Comparison of ENCODE assay signal across 13 cellular contexts in genomic region chrX:2485460-2485753, GRCh38. TPM values are rescaled to one million over a fixed set of nuclear protein-coding genes. Genes with fewer than 3 reads are reported as not detected.
A peak's percentile ranks its signal among the peaks of the same experiment; 100 is the strongest.
DNase-seq lines count a peak whose midpoint lies in the region; ATAC-seq and TF ChIP-seq lines count a peak whose summit lies in the region.
"Had no signal": no experiment of that assay in that cellular context is flagged by ENCODE, and none has a peak within 500 bp of the region (broad histone marks: within the 10 kb centered on the region; RNA-seq: fewer than 3 reads in every experiment).

No MANE protein-coding gene starts in this region.

- peaks cover 12% of the 10 kb centered on the region for H4K20me1 ChIP-seq in osteoblast (ENCODE audit: insufficient read depth, low read length)

- H3K27ac Mint-ChIP-seq in MCF 10A (ENCODE audit: low read depth, unreplicated experiment), result no peak overlapping the region
- no peak overlapping the region for H3K27ac Mint-ChIP-seq in activated CD8-positive, alpha-beta memory T cell treated with anti-CD3 and anti-CD28 coated beads, Interleukin-2, amount 10 ng/mL, durations not matched to agents 7 days and 5 days
- H3K27ac Mint-ChIP-seq: activated naive CD4-positive, alpha-beta T cell treated with anti-CD3 and anti-CD28 coated beads, Interleukin-2, amount 10 ng/mL, durations not matched to agents 7 days and 5 days had no signal

- ATAC-seq in Right ventricle myocardium inferior, result peak; percentile 60
- ATAC-seq in activated CD8-positive, alpha-beta memory T cell treated with anti-CD3 and anti-CD28 coated beads, Interleukin-2, amount 10 ng/mL, durations not matched to agents 7 days and 5 days, result no peak
- ATAC-seq: A549; activated CD4-positive, CD25-positive, alpha-beta regulatory T cell treated with anti-CD3 and anti-CD28 coated beads, Interleukin-2, amount 50 U/mL, for 24 hours had no signal

- peak overlapping the region; percentile 53 for H2AFZ ChIP-seq in osteoblast (ENCODE audit: low read length)

- H3K4me3 Mint-ChIP-seq in MCF 10A (ENCODE audit: unreplicated experiment), result no peak overlapping the region
- H3K4me3 Mint-ChIP-seq in activated CD8-positive, alpha-beta memory T cell treated with anti-CD3 and anti-CD28 coated beads, Interleukin-2, amount 10 ng/mL, durations not matched to agents 7 days and 5 days, result no peak overlapping the region
- H3K4me3 Mint-ChIP-seq: activated naive CD4-positive, alpha-beta T cell treated with anti-CD3 and anti-CD28 coated beads, Interleukin-2, amount 10 ng/mL, durations not matched to agents 7 days and 5 days had no signal

- no peak for TF ChIP-seq POLR2A in breast epithelium (IDR thresholded peaks at IDR 0.05)

- H3K79me2 ChIP-seq in osteoblast (ENCODE audit: insufficient read depth, low read length), result peaks cover 41% of the 10 kb centered on the region

- H3K27me3 ChIP-seq in breast epithelium (no peaks in the 10 kb centered on the region), osteoblast (ENCODE audit: insufficient read depth, low read length) (no peaks in the 10 kb centered on the region), WERI-Rb-1 (ENCODE audit: insufficient read depth, low read depth, severe bottlenecking) (no peaks in the 10 kb centered on the region)
- H3K27me3 ChIP-seq: left lung had no signal

- peak overlapping the region; percentile 71 for H3K4me2 ChIP-seq in osteoblast (ENCODE audit: insufficient read depth, low read length)
- H3K4me2 ChIP-seq: A549 had no signal

- CTCF ChIA-PET in MCF 10A (lab: Yijun Ruan, JAX), result no interaction called here
- CTCF ChIA-PET in activated CD8-positive, alpha-beta memory T cell treated with anti-CD3 and anti-CD28 coated beads, Interleukin-2, amount 10 ng/mL, durations not matched to agents 7 days and 5 days (lab: Charles Lee), result no interaction called here

- H3K9me3 ChIP-seq in breast epithelium (no peaks in the 10 kb centered on the region), osteoblast (ENCODE audit: low read depth, low read length) (no peaks in the 10 kb centered on the region), WERI-Rb-1 (ENCODE audit: severe bottlenecking) (no peaks in the 10 kb centered on the region)
- H3K9me3 ChIP-seq: A549, left lung had no signal

- peak overlapping the region; percentile 66 to 82 for H3K27ac ChIP-seq in breast epithelium
- H3K27ac ChIP-seq in osteoblast (ENCODE audit: low read depth, low read length), result peak overlapping the region; percentile 38
- no peak overlapping the region for H3K27ac ChIP-seq in WERI-Rb-1

- DNase-seq in breast epithelium (ENCODE audit: low spot score in 2 of 2) (no peak), MCF 10A (ENCODE audit: unreplicated experiment) (no peak), Right ventricle myocardium inferior (ENCODE audit: missing footprints) (no peak), osteoblast (ENCODE audit: insufficient read length, low spot score, missing footprints) (no peak), WERI-Rb-1 (no peak), NCI-H446 (lab: John Stamatoyannopoulos, UW) (no peak)
- DNase-seq in activated CD8-positive, alpha-beta memory T cell treated with anti-CD3 and anti-CD28 coated beads for 24 hours, result no peak
- no peak for DNase-seq in activated CD8-positive, alpha-beta memory T cell treated with anti-CD3 and anti-CD28 coated beads, Interleukin-2, amount 10 ng/mL, durations not matched to agents 7 days and 5 days
- DNase-seq: activated naive CD4-positive, alpha-beta T cell treated with anti-CD3 and anti-CD28 coated beads, Interleukin-2, amount 10 ng/mL, durations not matched to agents 7 days and 5 days; stimulated activated CD8-positive, alpha-beta memory T cell treated with anti-CD3 and anti-CD28 coated beads, Interleukin-4, amount 100 ng/mL, for 48 hours had no signal

- H3K4me1 Mint-ChIP-seq in MCF 10A (ENCODE audit: insufficient read depth, unreplicated experiment), result no peaks in the 10 kb centered on the region
- no peaks in the 10 kb centered on the region for H3K4me1 Mint-ChIP-seq in activated CD8-positive, alpha-beta memory T cell treated with anti-CD3 and anti-CD28 coated beads, Interleukin-2, amount 10 ng/mL, durations not matched to agents 7 days and 5 days
- H3K4me1 Mint-ChIP-seq: activated naive CD4-positive, alpha-beta T cell treated with anti-CD3 and anti-CD28 coated beads, Interleukin-2, amount 10 ng/mL, durations not matched to agents 7 days and 5 days had no signal

- no TSS peak for BruUV-seq in MCF 10A (replicated peaks; lab: Mats Ljungman, UMichigan)

- intact Hi-C loops in breast epithelium (cut with DNase I; ENCODE audit: low total_unique reads), result loop anchor here (10.0 kb wide), 1 partner anchor 1731 kb away; no protein-coding TSS in a partner anchor
- intact Hi-C loops in MCF 10A (cut with micrococcal nuclease), result no loop called here
- intact Hi-C loops in Right ventricle myocardium inferior (cut with DNase I), result no loop called here

- H3K36me3 Mint-ChIP-seq in MCF 10A (ENCODE audit: insufficient read depth, unreplicated experiment), result peaks cover 33% of the 10 kb centered on the region
- peaks cover 24% of the 10 kb centered on the region for H3K36me3 Mint-ChIP-seq in activated CD8-positive, alpha-beta memory T cell treated with anti-CD3 and anti-CD28 coated beads, Interleukin-2, amount 10 ng/mL, durations not matched to agents 7 days and 5 days

- TF ChIP-seq CTCF in breast epithelium (IDR thresholded peaks at IDR 0.05) (no peak), MCF 10A (IDR thresholded peaks at IDR 0.05; ENCODE audit: unreplicated experiment) (no peak), osteoblast (IDR thresholded peaks at IDR 0.05; ENCODE audit: extremely low read depth, low read depth, low read length) (no peak), WERI-Rb-1 (IDR thresholded peaks at IDR 0.05; ENCODE audit: low read depth, low read length) (no peak)

- H3K4me1 ChIP-seq in breast epithelium (no peaks in the 10 kb centered on the region), osteoblast (ENCODE audit: insufficient read depth, low read length) (no peaks in the 10 kb centered on the region)
- H3K4me1 ChIP-seq: A549, left lung had no signal

- H3K36me3 ChIP-seq in breast epithelium (peaks cover 10% of the 10 kb centered on the region), osteoblast (ENCODE audit: insufficient read depth, low read length) (peaks cover 34% of the 10 kb centered on the region), WERI-Rb-1 (peaks cover 49% of the 10 kb centered on the region)

- H3K9me3 Mint-ChIP-seq in MCF 10A (ENCODE audit: unreplicated experiment), result no peaks in the 10 kb centered on the region
- H3K9me3 Mint-ChIP-seq in activated CD8-positive, alpha-beta memory T cell treated with anti-CD3 and anti-CD28 coated beads, Interleukin-2, amount 10 ng/mL, durations not matched to agents 7 days and 5 days (ENCODE audit: low read depth), result no peaks in the 10 kb centered on the region
- H3K9me3 Mint-ChIP-seq: activated naive CD4-positive, alpha-beta T cell treated with anti-CD3 and anti-CD28 coated beads, Interleukin-2, amount 10 ng/mL, durations not matched to agents 7 days and 5 days had no signal

- no peaks in the 10 kb centered on the region for H3K27me3 Mint-ChIP-seq in MCF 10A (ENCODE audit: insufficient read depth, unreplicated experiment)
- no peaks in the 10 kb centered on the region for H3K27me3 Mint-ChIP-seq in activated CD8-positive, alpha-beta memory T cell treated with anti-CD3 and anti-CD28 coated beads, Interleukin-2, amount 10 ng/mL, durations not matched to agents 7 days and 5 days
- H3K27me3 Mint-ChIP-seq: activated naive CD4-positive, alpha-beta T cell treated with anti-CD3 and anti-CD28 coated beads, Interleukin-2, amount 10 ng/mL, durations not matched to agents 7 days and 5 days had no signal

- POLR2A ChIA-PET in MCF 10A (lab: Yijun Ruan, JAX), result no interaction called here

- peak overlapping the region; percentile 22 to 57 (median 31) for H3K4me3 ChIP-seq in breast epithelium
- H3K4me3 ChIP-seq in osteoblast (ENCODE audit: insufficient read depth, low read length), result peak overlapping the region; percentile 58
- H3K4me3 ChIP-seq in WERI-Rb-1 (ENCODE audit: low read depth, low read length), result no peak overlapping the region
- H3K4me3 ChIP-seq: A549, left lung had no signal

RNA-seq across cellular contexts. Expression of gene DHRSX, which starts 15.4 kb away (rescaled TPM):
- total RNA-seq in breast epithelium (10 to 100 TPM; 24.3 to 39.0 (median 29.2) TPM), MCF 10A (2022) (23.9 and 26.5 TPM in 2 replicates), Right ventricle myocardium inferior (31.0 TPM), osteoblast (37.6 and 38.3 TPM in 2 replicates)
- total RNA-seq in activated CD8-positive, alpha-beta memory T cell treated with anti-CD3 and anti-CD28 coated beads, Interleukin-2, amount 10 ng/mL, durations not matched to agents 7 days and 5 days, result 10 to 100 TPM; 21.1 to 22.5 TPM

RNA-seq across cellular contexts. Expression of gene ZBED1, which starts 15.4 kb away (rescaled TPM):
- total RNA-seq in breast epithelium (10 to 100 TPM; 37.6 to 38.7 (median 37.6) TPM), MCF 10A (2022) (19.6 and 23.7 TPM in 2 replicates), Right ventricle myocardium inferior (64.8 TPM), osteoblast (52.2 and 57.2 TPM in 2 replicates)
- 10 to 100 TPM; 31.7 to 34.9 TPM for total RNA-seq in activated CD8-positive, alpha-beta memory T cell treated with anti-CD3 and anti-CD28 coated beads, Interleukin-2, amount 10 ng/mL, durations not matched to agents 7 days and 5 days
